13 cellular contexts compared by ENCODE assay signal in genomic region chr3:72187131-72187530, GRCh38.
A peak's percentile ranks its signal among the peaks of the same experiment; 100 is the strongest.
DNase-seq lines count a peak whose midpoint lies in the region; ATAC-seq and TF ChIP-seq lines count a peak whose summit lies in the region.
"Had no signal": no experiment of that assay in that cellular context is flagged by ENCODE, and none has a peak within 500 bp of the region (broad histone marks: within the 10 kb centered on the region; RNA-seq: fewer than 3 reads in every experiment).

No MANE protein-coding gene starts in this region.

- H3K9me3 Mint-ChIP-seq in HFFc6 = no peaks in the 10 kb centered on the region; the same call in 1 of the 2 replicates
- H3K9me3 Mint-ChIP-seq: memory B cell had no signal

- CTCF ChIA-PET in GM10248 (lab: Yijun Ruan, JAX) = interaction anchor here (1.0 to 2.2 kb wide), 2 partner anchors 10 to 40 kb away, joined by 3 to 9 read pairs; no protein-coding TSS in a partner anchor

- H3K4me1 ChIP-seq in right lobe of liver (peaks cover 0 to 23% (median 7%) of the 10 kb centered on the region in 4 donors), heart right ventricle (peaks cover 0 to 20% (median 0%) of the 10 kb centered on the region in 9 donors)

- H3K36me3 ChIP-seq in WERI-Rb-1 = no peaks in the 10 kb centered on the region
- no peaks in the 10 kb centered on the region for H3K36me3 ChIP-seq in right lobe of liver
- H3K36me3 ChIP-seq in heart right ventricle = no peaks in the 10 kb centered on the region

- no peaks in the 10 kb centered on the region for H3K36me3 Mint-ChIP-seq in HFFc6 (ENCODE audit: low read depth)
- H3K36me3 Mint-ChIP-seq: activated naive CD8-positive, alpha-beta T cell treated with anti-CD3 and anti-CD28 coated beads, Interleukin-2, amount 10 ng/mL, durations not matched to agents 7 days and 5 days; memory B cell had no signal

- DNase-seq in GM10248 (ENCODE audit: extremely low spot score) = peak; percentile 25
- DNase-seq in HFFc6 = no peak
- no peak for DNase-seq in WERI-Rb-1
- DNase-seq in right lobe of liver = no peak
- no peak for DNase-seq in heart right ventricle
- DNase-seq in NCI-H2227 (lab: John Stamatoyannopoulos, UW; ENCODE audit: unreplicated experiment) = no peak
- DNase-seq: activated naive CD8-positive, alpha-beta T cell treated with anti-CD3 and anti-CD28 coated beads, Interleukin-2, amount 10 ng/mL, durations not matched to agents 7 days and 5 days; NCI-H2081; PC-9; stimulated activated naive B cell treated with anti-CD40 and anti-IgM and Interleukin-4, amounts not matched to agents 10 μg/mL and 1 μg/mL and 100 μg/mL, for 72 hours had no signal

- TF ChIP-seq CTCF in GM10248 (IDR thresholded peaks at IDR 0.05; ENCODE audit: control extremely low read depth, extremely low read depth, low read depth, missing control alignments) (no peak), HFFc6 (IDR thresholded peaks at IDR 0.05) (peak; percentile 41; the same call in 1 of the 2 replicates), WERI-Rb-1 (IDR thresholded peaks at IDR 0.05; ENCODE audit: low read depth, low read length) (peak; percentile 15; the same call in 1 of the 2 replicates), right lobe of liver (IDR thresholded peaks at IDR 0.05) (peak; percentile 41 to 59 (median 46)), heart right ventricle (IDR thresholded peaks at IDR 0.05) (peak in 1 of 9 donors; percentile 8)

- no peak overlapping the region for H3K27ac Mint-ChIP-seq in HFFc6
- H3K27ac Mint-ChIP-seq: activated naive CD8-positive, alpha-beta T cell treated with anti-CD3 and anti-CD28 coated beads, Interleukin-2, amount 10 ng/mL, durations not matched to agents 7 days and 5 days; memory B cell; progenitor cell of endocrine pancreas; stimulated activated naive B cell treated with anti-CD40 and anti-IgM and Interleukin-4, amounts not matched to agents 10 μg/mL and 1 μg/mL and 100 μg/mL, for 72 hours had no signal

- H3K27me3 Mint-ChIP-seq in HFFc6 (ENCODE audit: insufficient read depth) = peaks cover 23% of the 10 kb centered on the region
- H3K27me3 Mint-ChIP-seq: progenitor cell of endocrine pancreas had no signal

- H3K4me3 Mint-ChIP-seq in HFFc6 = no peak overlapping the region
- H3K4me3 Mint-ChIP-seq: activated naive CD8-positive, alpha-beta T cell treated with anti-CD3 and anti-CD28 coated beads, Interleukin-2, amount 10 ng/mL, durations not matched to agents 7 days and 5 days; memory B cell; stimulated activated naive B cell treated with anti-CD40 and anti-IgM and Interleukin-4, amounts not matched to agents 10 μg/mL and 1 μg/mL and 100 μg/mL, for 72 hours had no signal

- no peak overlapping the region for H3K27ac ChIP-seq in WERI-Rb-1
- H3K27ac ChIP-seq in right lobe of liver = peak overlapping the region in 1 of 3 donors; percentile 42
- H3K27ac ChIP-seq in heart right ventricle = no peak overlapping the region
- H3K27ac ChIP-seq: PC-9 had no signal

- 25% methylated on average over 2 of the region's 2 CpGs for WGBS in right lobe of liver (ENCODE audit: insufficient coverage, low coverage, low lambda C conversion rate, missing lambda C conversion rate)
- 89 to 95% methylated on average over 2 of the region's 2 CpGs for WGBS in heart right ventricle, 2 donors

- H3K9me3 ChIP-seq in WERI-Rb-1 (ENCODE audit: severe bottlenecking) (peaks cover 13% of the 10 kb centered on the region), right lobe of liver (no peaks in the 10 kb centered on the region), heart right ventricle (peaks cover 0 to 19% (median 0%) of the 10 kb centered on the region in 11 donors)

- intact Hi-C loops in right lobe of liver (cut with DNase I) = no loop called here
- intact Hi-C loops in heart right ventricle (cut with DNase I) = no loop called here

- ATAC-seq in right lobe of liver = peak; percentile 70 to 87 (median 78)
- ATAC-seq in heart right ventricle = no peak
- no peak for ATAC-seq in HG03432 (IDR thresholded peaks at IDR 0.05; ENCODE audit: unreplicated experiment)
- ATAC-seq: stimulated activated naive B cell treated with anti-CD40 and anti-IgM and Interleukin-4, amounts not matched to agents 10 μg/mL and 1 μg/mL and 100 μg/mL, for 72 hours had no signal

- H3K27me3 ChIP-seq in WERI-Rb-1 (ENCODE audit: insufficient read depth, low read depth, severe bottlenecking) (no peaks in the 10 kb centered on the region), right lobe of liver (no peaks in the 10 kb centered on the region), heart right ventricle (no peaks in the 10 kb centered on the region)

- H3K4me3 ChIP-seq in WERI-Rb-1 (ENCODE audit: low read depth, low read length) (no peak overlapping the region), right lobe of liver (no peak overlapping the region), heart right ventricle (no peak overlapping the region)
- H3K4me3 ChIP-seq: PC-9 had no signal

- H3K4me1 Mint-ChIP-seq in HFFc6 (ENCODE audit: low read depth) = peaks cover 10% of the 10 kb centered on the region

- TF ChIP-seq POLR2A in right lobe of liver (IDR thresholded peaks at IDR 0.05) = no peak

- POLR2A ChIA-PET in GM10248 (lab: Yijun Ruan, JAX) = no interaction called here

Comparison
In these comparisons a context has a peak if more than half of its experiments do, and no peak if none do; other contexts are left out.
1. ATAC-seq: peak in right lobe of liver (4 of 4); none in heart right ventricle (0 of 8) and HG03432 (single experiment).